In genomic region chr5:177403826-177404640, GRCh38 we compare ENCODE assay signal across 1 cellular context.
A peak's percentile ranks its signal among the peaks of the same experiment; 100 is the strongest.
TF ChIP-seq lines count a peak whose summit lies in the region.

No MANE protein-coding gene starts in this region.

TF ChIP-seq in GM12878, 131 proteins besides CTCF, POLR2A, EP300 and RAD21 (continued from another document):
- TF ChIP-seq REST (IDR thresholded peaks at IDR 0.05; ENCODE audit: low read depth, low read length): no peak
- no peak for TF ChIP-seq PML (IDR thresholded peaks at IDR 0.05; ENCODE audit: low read length)
- no peak for TF ChIP-seq EED (IDR thresholded peaks at IDR 0.05; ENCODE audit: low read depth)
- peak; percentile 21; the same call in 1 of the 2 replicates for TF ChIP-seq CREB1 (IDR thresholded peaks at IDR 0.05; ENCODE audit: low read depth)
- peak; percentile 42 for TF ChIP-seq MEF2B (IDR thresholded peaks at IDR 0.05; ENCODE audit: partially characterized antibody, poor library complexity, severe bottlenecking)
- TF ChIP-seq BHLHE40 (IDR thresholded peaks at IDR 0.05; ENCODE audit: borderline replicate concordance in 1 of 2, low read depth in 2 of 2, low read length in 1 of 2): peak; percentile 88 to 95
- no peak for TF ChIP-seq WRNIP1 (IDR thresholded peaks at IDR 0.05; ENCODE audit: borderline replicate concordance, low read depth, low read length)
- no peak for TF ChIP-seq YBX1 (IDR thresholded peaks at IDR 0.05)
- TF ChIP-seq E2F4 (IDR thresholded peaks at IDR 0.05; ENCODE audit: low read depth, low read length): no peak
- peak; percentile 70 for TF ChIP-seq DPF2 (IDR thresholded peaks at IDR 0.05)
- TF ChIP-seq CBX5 (IDR thresholded peaks at IDR 0.05; ENCODE audit: low read depth): no peak
- no peak for TF ChIP-seq ZZZ3 (IDR thresholded peaks at IDR 0.05; ENCODE audit: control insufficient read depth, insufficient read length, low read depth)
- TF ChIP-seq PAX5 (IDR thresholded peaks at IDR 0.05; ENCODE audit: borderline replicate concordance, low read depth, low read length): peak; percentile 82
- TF ChIP-seq SIX5 (IDR thresholded peaks at IDR 0.05; ENCODE audit: low read depth, low read length, severe bottlenecking): no peak
- no peak for TF ChIP-seq ZBTB33 (IDR thresholded peaks at IDR 0.05)
- TF ChIP-seq PRDM15 (CRISPR knock-in tag; IDR thresholded peaks at IDR 0.05): no peak
- TF ChIP-seq POU2F2 (IDR thresholded peaks at IDR 0.05; ENCODE audit: borderline replicate concordance, low read depth, low read length): no peak; the same call in 2 of the 3 replicates
- no peak for TF ChIP-seq BCL3 (IDR thresholded peaks at IDR 0.05; ENCODE audit: borderline replicate concordance, insufficient read depth, low read depth, low read length, poor library complexity, severe bottlenecking)
- TF ChIP-seq MYC (IDR thresholded peaks at IDR 0.05; ENCODE audit: insufficient read depth, insufficient read length, insufficient replicate concordance, low read length, severe bottlenecking): peak; percentile 42
- TF ChIP-seq EGR1 (IDR thresholded peaks at IDR 0.05; ENCODE audit: borderline replicate concordance in 1 of 2, low read depth in 2 of 2, low read length in 2 of 2): no peak
- no peak for TF ChIP-seq ZNF274 (IDR thresholded peaks at IDR 0.05; ENCODE audit: insufficient read depth, insufficient read length)
- TF ChIP-seq FOXM1 (IDR thresholded peaks at IDR 0.05; ENCODE audit: low read depth, low read length): no peak
- peak; percentile 39; the same call in 1 of the 2 replicates for TF ChIP-seq CREM (IDR thresholded peaks at IDR 0.05; ENCODE audit: low read depth)
- TF ChIP-seq RFX5 (IDR thresholded peaks at IDR 0.05; ENCODE audit: low read depth, low read length): no peak
- TF ChIP-seq CHD2 (IDR thresholded peaks at IDR 0.05; ENCODE audit: borderline replicate concordance, low read depth, low read length): peak; percentile 39; the same call in 1 of the 2 replicates
- no peak for TF ChIP-seq HDAC2 (IDR thresholded peaks at IDR 0.05)
- peak; percentile 83; the same call in 1 of the 2 replicates for TF ChIP-seq NR2F1 (conservative IDR thresholded peaks at IDR 0.05)
- TF ChIP-seq TCF3 (IDR thresholded peaks at IDR 0.05; ENCODE audit: borderline replicate concordance, insufficient read depth, low read depth, low read length): 0 out of 2 replicates have a peak, but pooled peaks have one; percentile 41
- no peak for TF ChIP-seq ATF7 (IDR thresholded peaks at IDR 0.05; ENCODE audit: low read depth)
- no peak for TF ChIP-seq HDGF (IDR thresholded peaks at IDR 0.05)
- no peak for TF ChIP-seq PAX8 (IDR thresholded peaks at IDR 0.05)
- no peak for TF ChIP-seq USF2 (IDR thresholded peaks at IDR 0.05; ENCODE audit: borderline replicate concordance, low read depth, low read length)
- peak; percentile 88; the same call in 1 of the 2 replicates for TF ChIP-seq MXI1 (IDR thresholded peaks at IDR 0.05; ENCODE audit: low read depth, low read length)
- TF ChIP-seq ZNF687 (IDR thresholded peaks at IDR 0.05): peak; percentile 64
- TF ChIP-seq IRF4 (IDR thresholded peaks at IDR 0.05; ENCODE audit: low read depth, low read length): 0 out of 2 replicates have a peak, but pooled peaks have one; percentile 16
- no peak for TF ChIP-seq NFYA (IDR thresholded peaks at IDR 0.05; ENCODE audit: borderline replicate concordance, low read depth, low read length)
- peak; percentile 56 for TF ChIP-seq SKIL (IDR thresholded peaks at IDR 0.05; ENCODE audit: low read depth, poor library complexity, severe bottlenecking)
- peak; percentile 89 for TF ChIP-seq SMARCA5 (IDR thresholded peaks at IDR 0.05)
- TF ChIP-seq MAX (IDR thresholded peaks at IDR 0.05; ENCODE audit: low read depth, low read length): peak; percentile 87
- TF ChIP-seq NFXL1 (IDR thresholded peaks at IDR 0.05; ENCODE audit: borderline replicate concordance): peak; percentile 85; the same call in 1 of the 2 replicates
